ENCODE assay signal across 8 cellular contexts in genomic region chr6:68635706-68636513, GRCh38. TPM values are rescaled to one million over a fixed set of nuclear protein-coding genes. Genes with fewer than 3 reads are reported as not detected.
DNase-seq lines count a peak whose midpoint lies in the region; ATAC-seq and TF ChIP-seq lines count a peak whose summit lies in the region.

No MANE protein-coding gene starts in this region.

- H3K36me3 Mint-ChIP-seq in CD4-positive, alpha-beta memory T cell, result no peaks in the 10 kb centered on the region
- no peaks in the 10 kb centered on the region for H3K36me3 Mint-ChIP-seq in activated T-helper 17 cell treated with anti-CD3 and anti-CD28 coated beads, Interleukin-2, amount 50 U/mL, for 72 hours (ENCODE audit: low read depth)

- peaks cover 10% of the 10 kb centered on the region for H3K4me1 ChIP-seq in CD4-positive, alpha-beta memory T cell (ENCODE audit: insufficient read depth, low read length)

- no peaks in the 10 kb centered on the region for H3K36me3 ChIP-seq in CD4-positive, alpha-beta memory T cell (ENCODE audit: insufficient read depth, low read length)

- H3K27me3 ChIP-seq in CD4-positive, alpha-beta memory T cell (ENCODE audit: insufficient read depth, low read length), result peaks cover 7% of the 10 kb centered on the region
- H3K27me3 ChIP-seq in HL-60 (ENCODE audit: insufficient read depth, poor library complexity, severe bottlenecking), result peaks cover 35% of the 10 kb centered on the region

- POLR2A ChIA-PET in CD4-positive, alpha-beta memory T cell (lab: Charles Lee; ENCODE audit: partially characterized antibody), result no interaction called here

- H3K4me3 Mint-ChIP-seq in CD4-positive, alpha-beta memory T cell, result peak overlapping the region; percentile 75 to 90 (median 86)
- H3K4me3 Mint-ChIP-seq in activated T-helper 17 cell treated with anti-CD3 and anti-CD28 coated beads, Interleukin-2, amount 50 U/mL, for 72 hours, result peak overlapping the region; percentile 91

- H3K27me3 Mint-ChIP-seq in CD4-positive, alpha-beta memory T cell, result peaks cover 34 to 39% of the 10 kb centered on the region in 2 donors
- H3K27me3 Mint-ChIP-seq in activated T-helper 17 cell treated with anti-CD3 and anti-CD28 coated beads, Interleukin-2, amount 50 U/mL, for 72 hours, result peaks cover 49% of the 10 kb centered on the region

- TF ChIP-seq CTCF in HL-60 (IDR thresholded peaks at IDR 0.05; ENCODE audit: insufficient read depth, low read length), result no peak

- peaks cover 11 to 28% (median 22%) of the 10 kb centered on the region in 4 donors for H3K4me1 Mint-ChIP-seq in CD4-positive, alpha-beta memory T cell
- H3K4me1 Mint-ChIP-seq in activated T-helper 17 cell treated with anti-CD3 and anti-CD28 coated beads, Interleukin-2, amount 50 U/mL, for 72 hours, result peaks cover 11% of the 10 kb centered on the region

- peak; percentile 24 for ATAC-seq in activated T-helper 17 cell treated with anti-CD3 and anti-CD28 coated beads, Interleukin-2, amount 50 U/mL, for 72 hours (replicated peaks)
- peak; percentile 48 for ATAC-seq in sciatic nerve

- peak overlapping the region in 1 of 2 donors; percentile 22 for H3K4me3 ChIP-seq in CD4-positive, alpha-beta memory T cell (ENCODE audit: low read length in 2 of 2)
- H3K4me3 ChIP-seq in HL-60 (replicated peaks; ENCODE audit: insufficient read depth, low read length), result peak overlapping the region; percentile 54

- CTCF ChIA-PET in CD4-positive, alpha-beta memory T cell (lab: Charles Lee; ENCODE audit: partially characterized antibody), result interaction anchor here (1.2 to 1.7 kb wide), 2 partner anchors 10 to 13 kb away, joined by 3 read pairs; no protein-coding TSS in a partner anchor

- H3K9me3 Mint-ChIP-seq in CD4-positive, alpha-beta memory T cell, result peaks cover 0 to 2% (median 0%) of the 10 kb centered on the region in 8 donors
- no peaks in the 10 kb centered on the region for H3K9me3 Mint-ChIP-seq in activated T-helper 17 cell treated with anti-CD3 and anti-CD28 coated beads, Interleukin-2, amount 50 U/mL, for 72 hours

- no peak overlapping the region for H3K27ac ChIP-seq in CD4-positive, alpha-beta memory T cell (ENCODE audit: low read depth, low read length)
- no peak overlapping the region for H3K27ac ChIP-seq in HL-60 (replicated peaks)

- no peak overlapping the region for H3K27ac Mint-ChIP-seq in CD4-positive, alpha-beta memory T cell
- H3K27ac Mint-ChIP-seq in activated T-helper 17 cell treated with anti-CD3 and anti-CD28 coated beads, Interleukin-2, amount 50 U/mL, for 72 hours, result no peak overlapping the region

- no peak for DNase-seq in CD4-positive, alpha-beta memory T cell
- no peak for DNase-seq in HL-60 (ENCODE audit: low read depth in 1 of 2, low spot score in 1 of 2)
- DNase-seq in hepatic stellate cell (ENCODE audit: low spot score), result peak; percentile 19
- peak; percentile 63 for DNase-seq in sciatic nerve (ENCODE audit: low spot score)
- DNase-seq in occipital lobe (lab: John Stamatoyannopoulos, UW), result no peak
- DNase-seq in kidney glomerular epithelial cell (lab: John Stamatoyannopoulos, UW), result no peak
- no peak for DNase-seq in NCI-H128 (lab: John Stamatoyannopoulos, UW; ENCODE audit: unreplicated experiment)

- intact Hi-C loops in CD4-positive, alpha-beta memory T cell (cut with micrococcal nuclease), result loop anchor here (5.0 to 10.0 kb wide), 3 partner anchors 849 to 1471 kb away; no protein-coding TSS in a partner anchor
- intact Hi-C loops in sciatic nerve (cut with DNase I), result loop anchor here (10.0 kb wide), 1 partner anchor 139 kb away; no protein-coding TSS in a partner anchor

- H3K9me3 ChIP-seq in CD4-positive, alpha-beta memory T cell (ENCODE audit: control insufficient read depth in 1 of 2, low read length in 2 of 2), result no peaks in the 10 kb centered on the region

RNA-seq across cellular contexts. Expression of gene ADGRB3, which starts 0.8 kb away (rescaled TPM):
- not detected for total RNA-seq in CD4-positive, alpha-beta memory T cell
- not detected for polyA plus RNA-seq in CD4-positive, alpha-beta memory T cell
- total RNA-seq in activated T-helper 17 cell treated with anti-CD3 and anti-CD28 coated beads, Interleukin-2, amount 50 U/mL, for 72 hours, result under 1 TPM in 1 of 2 donors, not detected in 1; 0.05 TPM
- total RNA-seq in sciatic nerve, result 8.5 TPM
- 179 TPM for total RNA-seq in occipital lobe

Comparison
In these comparisons a context has a peak if more than half of its experiments do, and no peak if none do; other contexts are left out.
1. DNase-seq: peak in hepatic stellate cell (single experiment) and sciatic nerve (single experiment); none in CD4-positive, alpha-beta memory T cell (0 of 5), HL-60 (0 of 2), occipital lobe (single experiment), kidney glomerular epithelial cell (single experiment) and NCI-H128 (single experiment).
2. RNA of gene ADGRB3, which starts 0.8 kb away (total RNA-seq): 179 TPM in occipital lobe (single experiment); 8.5 TPM in sciatic nerve (single experiment), 0.05 TPM in activated T-helper 17 cell treated with anti-CD3 and anti-CD28 coated beads, Interleukin-2, amount 50 U/mL, for 72 hours and not detected in CD4-positive, alpha-beta memory T cell; every median in the first group is over 10 times any median in the second.